ENCODE assay signal across 1 cellular context in the genomic region with DNA sequence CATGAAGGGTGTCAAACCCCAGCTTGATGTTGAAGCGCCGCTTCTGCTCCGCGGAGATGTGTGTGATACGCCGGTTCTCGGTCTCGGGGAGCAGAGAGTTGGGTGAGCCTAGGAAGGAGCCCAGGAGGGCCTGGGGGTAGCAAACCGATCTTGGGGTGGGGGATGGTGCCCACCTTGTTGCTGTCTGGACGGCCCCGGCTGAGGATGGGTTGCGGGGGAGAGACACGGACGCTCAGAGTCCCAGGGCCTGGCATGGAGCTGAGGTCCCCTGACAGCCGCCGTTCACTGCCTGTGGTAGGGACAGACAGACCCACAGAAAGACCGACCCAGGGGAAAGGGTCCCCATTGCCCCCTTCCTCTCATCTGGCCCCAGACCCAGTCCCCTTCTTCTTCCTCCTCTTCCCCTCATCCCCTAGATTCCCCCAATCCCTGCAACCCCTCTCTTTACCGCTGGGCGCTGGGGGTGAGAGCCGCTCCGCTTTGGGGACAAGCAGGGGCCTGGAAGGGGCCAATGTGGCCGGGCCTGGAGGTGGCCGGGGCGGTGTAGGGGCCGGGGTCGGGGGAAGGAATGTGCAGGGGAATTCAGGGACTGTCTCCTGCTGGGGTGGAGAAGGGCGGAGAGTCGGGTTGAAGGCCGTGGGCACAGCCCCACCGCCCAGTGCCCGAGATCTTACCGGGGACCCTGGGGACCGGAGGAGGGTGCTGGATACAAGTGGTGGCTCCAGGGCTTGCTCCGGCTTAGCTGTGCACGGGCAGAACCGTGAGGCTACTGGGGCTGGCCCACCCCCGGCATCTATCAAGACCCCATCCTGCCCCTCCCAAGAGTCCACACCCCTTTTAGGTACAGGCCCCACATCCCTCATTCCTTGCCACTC.
TF ChIP-seq lines count a peak whose summit lies in the region.

No MANE protein-coding gene starts in this region.

TF ChIP-seq in K562, 482 proteins besides CTCF, POLR2A, EP300 and RAD21:
- TF ChIP-seq POLR2G (IDR thresholded peaks at IDR 0.05; ENCODE audit: low read depth, low read length), result peak; percentile 49
- TF ChIP-seq, protein P1, sequence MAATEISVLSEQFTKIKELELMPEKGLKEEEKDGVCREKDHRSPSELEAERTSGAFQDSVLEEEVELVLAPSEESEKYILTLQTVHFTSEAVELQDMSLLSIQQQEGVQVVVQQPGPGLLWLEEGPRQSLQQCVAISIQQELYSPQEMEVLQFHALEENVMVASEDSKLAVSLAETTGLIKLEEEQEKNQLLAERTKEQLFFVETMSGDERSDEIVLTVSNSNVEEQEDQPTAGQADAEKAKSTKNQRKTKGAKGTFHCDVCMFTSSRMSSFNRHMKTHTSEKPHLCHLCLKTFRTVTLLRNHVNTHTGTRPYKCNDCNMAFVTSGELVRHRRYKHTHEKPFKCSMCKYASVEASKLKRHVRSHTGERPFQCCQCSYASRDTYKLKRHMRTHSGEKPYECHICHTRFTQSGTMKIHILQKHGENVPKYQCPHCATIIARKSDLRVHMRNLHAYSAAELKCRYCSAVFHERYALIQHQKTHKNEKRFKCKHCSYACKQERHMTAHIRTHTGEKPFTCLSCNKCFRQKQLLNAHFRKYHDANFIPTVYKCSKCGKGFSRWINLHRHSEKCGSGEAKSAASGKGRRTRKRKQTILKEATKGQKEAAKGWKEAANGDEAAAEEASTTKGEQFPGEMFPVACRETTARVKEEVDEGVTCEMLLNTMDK (IDR thresholded peaks at IDR 0.05; ENCODE audit: borderline replicate concordance, insufficient read depth, low read depth, low read length, poor library complexity, severe bottlenecking), result no peak
- TF ChIP-seq C11orf30 (IDR thresholded peaks at IDR 0.05; ENCODE audit: low read depth), result no peak
- TF ChIP-seq RB1 (IDR thresholded peaks at IDR 0.05; ENCODE audit: low read depth), result no peak
- TF ChIP-seq HNRNPK (IDR thresholded peaks at IDR 0.05; ENCODE audit: low read depth, low read length, poor library complexity, severe bottlenecking), result no peak
TF ChIP-seq in K562: peak in this region for 1.
